Comparison of ENCODE assay signal across 5 cellular contexts in genomic region chr20:40838516-40838915, GRCh38.
"Had no signal": no experiment of that assay in that cellular context is flagged by ENCODE, and none has a peak within 500 bp of the region (broad histone marks: within the 10 kb centered on the region; RNA-seq: fewer than 3 reads in every experiment).

No MANE protein-coding gene starts in this region.

- H3K4me3 ChIP-seq: K562 had no signal

- ATAC-seq: HepG2, K562 had no signal

- DNase-seq: IMR-90, KBM-7, KG1 had no signal
